Comparison of ENCODE assay signal across 8 cellular contexts in the genomic region with DNA sequence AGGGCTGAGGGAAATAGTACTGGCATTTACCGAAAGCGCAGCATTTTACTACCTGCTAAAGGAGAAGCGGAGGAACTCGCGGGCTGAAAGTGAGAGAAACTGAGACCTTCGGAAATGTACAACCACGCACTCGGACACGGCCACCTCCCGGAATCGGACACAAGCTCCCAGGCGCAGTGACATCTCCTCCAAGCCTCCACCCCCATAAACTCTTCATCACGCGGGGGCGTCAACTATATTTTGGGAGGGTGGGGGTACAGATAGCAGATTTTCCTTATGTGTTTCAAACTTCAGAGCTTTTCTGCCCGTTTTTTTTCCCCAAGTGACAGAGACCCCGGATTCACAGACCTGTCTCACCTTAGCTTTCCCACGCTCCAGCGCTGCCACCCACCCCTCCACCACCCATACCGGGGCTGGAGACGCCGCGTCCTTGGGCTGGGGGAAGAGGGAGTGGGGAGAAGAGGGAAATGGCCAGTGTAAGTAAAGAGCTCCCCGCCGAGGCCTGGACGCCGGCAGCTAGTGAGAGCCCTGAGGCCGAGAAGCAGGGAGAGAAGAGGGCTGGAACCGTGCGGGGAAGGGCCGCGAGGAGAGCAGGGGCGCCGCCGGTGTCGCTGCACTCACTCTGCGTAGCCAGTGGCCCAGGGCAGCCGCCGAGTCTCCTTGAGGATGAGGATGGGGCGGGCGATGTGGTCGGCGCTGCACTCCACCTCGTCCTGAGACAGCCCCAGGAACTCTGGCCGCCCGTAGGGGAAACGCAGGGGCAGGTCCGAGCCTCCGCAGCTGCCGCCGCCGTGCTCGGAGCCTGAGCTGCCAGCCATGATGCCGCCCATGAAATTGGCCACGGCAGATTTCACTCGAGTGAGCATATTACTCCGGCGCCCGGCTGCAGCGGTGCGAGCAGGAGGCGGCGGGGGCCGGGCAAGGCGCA. TPM values are rescaled to one million over a fixed set of nuclear protein-coding genes. Genes with fewer than 3 reads are reported as not detected.
DNase-seq lines count a peak whose midpoint lies in the region; ATAC-seq and TF ChIP-seq lines count a peak whose summit lies in the region.

No MANE protein-coding gene starts in this region.

- H3K4me1 Mint-ChIP-seq in T-helper 17 cell = peaks cover 12% of the 10 kb centered on the region
- H3K4me1 Mint-ChIP-seq in endothelial cell (ENCODE audit: unreplicated experiment) = peaks cover 38% of the 10 kb centered on the region

- no peak for TF ChIP-seq EP300 in upper lobe of left lung (IDR thresholded peaks at IDR 0.05)

- H3K27me3 Mint-ChIP-seq in T-helper 17 cell = peaks cover 41% of the 10 kb centered on the region
- H3K27me3 Mint-ChIP-seq in endothelial cell (ENCODE audit: unreplicated experiment) = peaks cover 7% of the 10 kb centered on the region

- 1% methylated on average over 39 to 65 of the region's 65 CpGs for WGBS in upper lobe of left lung, 2 donors

- no peak overlapping the region for H3K27ac Mint-ChIP-seq in T-helper 17 cell
- H3K27ac Mint-ChIP-seq in endothelial cell (ENCODE audit: unreplicated experiment) = peak overlapping the region; percentile 94

- no peaks in the 10 kb centered on the region for H3K36me3 ChIP-seq in upper lobe of left lung

- TF ChIP-seq POLR2A in upper lobe of left lung (IDR thresholded peaks at IDR 0.05) = no peak

- DNase-seq in NCI-H1417 (lab: John Stamatoyannopoulos, UW) (peak; percentile 65 to 83 (median 83)), NCI-H1417 treated with DMSO at 0.1 percent for 48 hours (lab: John Stamatoyannopoulos, UW) (no peak), HPDE6-E6E7 (ENCODE audit: extremely low spot score) (peak; percentile 16), T-helper 17 cell (no peak), endothelial cell (ENCODE audit: low spot score) (peak; percentile 49), upper lobe of left lung (peak; percentile 44 to 88)

- peak overlapping the region in 3 of 4 donors; percentile 58 to 82 (median 65) for H3K27ac ChIP-seq in upper lobe of left lung

- H3K4me1 ChIP-seq in mononuclear cell (ENCODE audit: insufficient read depth, low read length) = peaks cover 28% of the 10 kb centered on the region
- H3K4me1 ChIP-seq in upper lobe of left lung = peaks cover 6 to 33% (median 11%) of the 10 kb centered on the region in 4 donors

- H3K27me3 ChIP-seq in mononuclear cell (ENCODE audit: insufficient read depth, low read length) (peaks cover 16% of the 10 kb centered on the region), upper lobe of left lung (no peaks in the 10 kb centered on the region)

- H3K4me3 Mint-ChIP-seq in T-helper 17 cell (peak overlapping the region; percentile 90), endothelial cell (ENCODE audit: unreplicated experiment) (peak overlapping the region; percentile 100)

- H3K4me3 ChIP-seq in mononuclear cell (ENCODE audit: low read length) (peak overlapping the region; percentile 47), upper lobe of left lung (peak overlapping the region; percentile 61 to 91 (median 86))

- ATAC-seq in GM21367 (IDR thresholded peaks at IDR 0.05; ENCODE audit: unreplicated experiment) = peak; percentile 37
- peak; percentile 51 for ATAC-seq in T-helper 17 cell
- peak; percentile 72 to 76 for ATAC-seq in upper lobe of left lung (ENCODE audit: low FRiP score in 2 of 2)

- H3K9me3 ChIP-seq in T-helper 17 cell (ENCODE audit: control insufficient read depth, low read length, poor library complexity, severe bottlenecking) (no peaks in the 10 kb centered on the region), mononuclear cell (ENCODE audit: low read depth, low read length) (no peaks in the 10 kb centered on the region), upper lobe of left lung (no peaks in the 10 kb centered on the region)

- TF ChIP-seq CTCF in endothelial cell (IDR thresholded peaks at IDR 0.05; ENCODE audit: unreplicated experiment) (no peak), upper lobe of left lung (IDR thresholded peaks at IDR 0.05) (no peak)

- H3K9me3 Mint-ChIP-seq in endothelial cell (ENCODE audit: unreplicated experiment) = no peaks in the 10 kb centered on the region

- H3K36me3 Mint-ChIP-seq in T-helper 17 cell (ENCODE audit: low read depth) = peaks cover 3% of the 10 kb centered on the region
- H3K36me3 Mint-ChIP-seq in endothelial cell (ENCODE audit: low read depth, unreplicated experiment) = peaks cover 5% of the 10 kb centered on the region

RNA-seq across cellular contexts. Expression of a gene that starts 0.8 kb away (rescaled TPM):
- total RNA-seq in T-helper 17 cell (under 1 TPM in 1 of 2 donors, not detected in 1; 0.31 TPM), endothelial cell (ENCODE audit: unreplicated experiment) (71.8 TPM), mononuclear cell (1.3 TPM), upper lobe of left lung (10 to 100 TPM in 2 of 6 donors, 1 to 10 TPM in 4; 4.2 to 14.2 (median 8.4) TPM)

Comparison
In these comparisons a context has a peak if more than half of its experiments do, and no peak if none do; other contexts are left out.
1. DNase-seq: peak in NCI-H1417 (3 of 3), HPDE6-E6E7 (single experiment), endothelial cell (single experiment) and upper lobe of left lung (2 of 2); none in NCI-H1417 treated with DMSO at 0.1 percent for 48 hours (single experiment) and T-helper 17 cell (0 of 3).
2. Peak in every context shown above with its lines, with median percentiles within 50 percentile points of each other: ATAC-seq.